In the genomic region with DNA sequence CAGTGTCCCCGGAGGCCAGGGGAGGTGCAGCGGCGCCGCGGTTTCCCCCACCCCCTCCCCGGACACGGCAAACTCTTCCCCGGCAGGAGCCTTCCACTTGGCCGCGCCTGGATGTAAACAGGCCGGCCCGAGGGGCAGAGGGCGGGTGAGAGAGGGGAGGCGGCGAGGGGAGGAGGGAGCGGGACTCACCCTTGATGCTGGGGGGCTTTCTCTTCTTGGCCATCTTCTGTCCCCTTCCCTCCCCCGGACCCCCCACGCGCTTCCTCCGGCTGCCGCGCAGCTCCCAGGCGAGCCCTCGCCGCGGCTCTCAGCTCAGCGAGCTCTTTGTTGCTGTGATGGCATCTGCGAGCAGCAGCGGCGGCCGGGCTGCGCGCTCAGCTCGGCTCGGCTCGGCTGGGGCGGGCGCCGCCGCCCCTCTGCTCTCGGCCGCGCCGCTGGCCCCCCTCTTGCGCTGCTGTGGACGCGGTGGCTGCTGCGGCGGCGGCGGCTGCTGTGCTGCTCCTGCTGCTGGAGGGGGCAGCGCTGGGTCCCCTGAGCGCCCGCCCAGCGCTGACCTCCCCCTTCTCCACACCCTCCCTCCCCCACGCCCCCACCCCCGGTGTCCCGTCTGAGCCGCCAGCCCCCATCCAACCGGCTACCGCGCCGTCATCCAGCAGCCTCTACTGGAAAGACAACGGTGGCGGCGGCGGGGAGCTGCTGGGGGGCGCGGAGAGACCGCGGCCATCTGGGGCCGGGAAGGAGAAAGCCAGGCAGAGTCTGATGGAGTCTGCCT, we compare ENCODE assay signal across 9 cellular contexts. TPM values are rescaled to one million over a fixed set of nuclear protein-coding genes. Genes with fewer than 3 reads are reported as not detected.
DNase-seq lines count a peak whose midpoint lies in the region; ATAC-seq lines count a peak whose summit lies in the region.
"Had no signal": no experiment of that assay in that cellular context is flagged by ENCODE, and none has a peak within 500 bp of the region (broad histone marks: within the 10 kb centered on the region; RNA-seq: fewer than 3 reads in every experiment).

No MANE protein-coding gene starts in this region.

- no peaks in the 10 kb centered on the region for H3K9me3 ChIP-seq in HUES6 (ENCODE audit: control insufficient read depth, insufficient read depth, low read depth, low read length)

- ATAC-seq in activated CD8-positive, alpha-beta memory T cell treated with anti-CD3 and anti-CD28 coated beads, Interleukin-2, amount 10 ng/mL, durations not matched to agents 7 days and 5 days: peak; percentile 70
- ATAC-seq in naive thymus-derived CD8-positive, alpha-beta T cell: peak; percentile 66 to 70
- ATAC-seq in GM18517 (IDR thresholded peaks at IDR 0.05; ENCODE audit: unreplicated experiment): no peak

- CTCF ChIA-PET in activated CD8-positive, alpha-beta memory T cell treated with anti-CD3 and anti-CD28 coated beads, Interleukin-2, amount 10 ng/mL, durations not matched to agents 7 days and 5 days (lab: Charles Lee): no interaction called here

- peaks cover 2% of the 10 kb centered on the region for H3K36me3 Mint-ChIP-seq in activated CD8-positive, alpha-beta memory T cell treated with anti-CD3 and anti-CD28 coated beads, Interleukin-2, amount 10 ng/mL, durations not matched to agents 7 days and 5 days
- H3K36me3 Mint-ChIP-seq in naive thymus-derived CD8-positive, alpha-beta T cell: peaks cover 0 to 6% (median 0%) of the 10 kb centered on the region in 3 donors

- H3K9ac ChIP-seq in HUES6 (ENCODE audit: low read length): no peak overlapping the region

- no peak overlapping the region for H3K27ac Mint-ChIP-seq in activated CD8-positive, alpha-beta memory T cell treated with anti-CD3 and anti-CD28 coated beads, Interleukin-2, amount 10 ng/mL, durations not matched to agents 7 days and 5 days
- no peak overlapping the region for H3K27ac Mint-ChIP-seq in naive thymus-derived CD8-positive, alpha-beta T cell
- H3K27ac Mint-ChIP-seq: dendritic cell treated with granulocyte-macrophage colony-stimulating factor and Interleukin-4, amounts not matched to agents 40 ng/mL and 50 ng/mL, for 4 days had no signal

- H3K4me1 Mint-ChIP-seq in activated CD8-positive, alpha-beta memory T cell treated with anti-CD3 and anti-CD28 coated beads, Interleukin-2, amount 10 ng/mL, durations not matched to agents 7 days and 5 days: peaks cover 14% of the 10 kb centered on the region
- peaks cover 13 to 23% (median 19%) of the 10 kb centered on the region in 4 donors for H3K4me1 Mint-ChIP-seq in naive thymus-derived CD8-positive, alpha-beta T cell

- 0 out of 2 replicates have a peak, but pooled peaks cover 2% of the 10 kb centered on the region for H3K4me1 ChIP-seq in HUES6 (ENCODE audit: control insufficient read depth, insufficient read depth, low read length)

- H3K27me3 Mint-ChIP-seq in activated CD8-positive, alpha-beta memory T cell treated with anti-CD3 and anti-CD28 coated beads, Interleukin-2, amount 10 ng/mL, durations not matched to agents 7 days and 5 days: peaks cover 82% of the 10 kb centered on the region
- peaks cover 60 to 91% (median 70%) of the 10 kb centered on the region in 5 donors for H3K27me3 Mint-ChIP-seq in naive thymus-derived CD8-positive, alpha-beta T cell

- no peaks in the 10 kb centered on the region for H3K9me3 Mint-ChIP-seq in activated CD8-positive, alpha-beta memory T cell treated with anti-CD3 and anti-CD28 coated beads, Interleukin-2, amount 10 ng/mL, durations not matched to agents 7 days and 5 days (ENCODE audit: low read depth)
- peaks cover 0 to 11% (median 0%) of the 10 kb centered on the region in 9 donors for H3K9me3 Mint-ChIP-seq in naive thymus-derived CD8-positive, alpha-beta T cell
- H3K9me3 Mint-ChIP-seq: dendritic cell treated with granulocyte-macrophage colony-stimulating factor and Interleukin-4, amounts not matched to agents 40 ng/mL and 50 ng/mL, for 4 days had no signal

- H3K27ac ChIP-seq in HUES6 (ENCODE audit: low read depth, low read length): no peak overlapping the region

- peak overlapping the region; percentile 33 for H3K4me3 Mint-ChIP-seq in activated CD8-positive, alpha-beta memory T cell treated with anti-CD3 and anti-CD28 coated beads, Interleukin-2, amount 10 ng/mL, durations not matched to agents 7 days and 5 days
- H3K4me3 Mint-ChIP-seq in naive thymus-derived CD8-positive, alpha-beta T cell: peak overlapping the region; percentile 66 to 88 (median 78)
- H3K4me3 Mint-ChIP-seq: dendritic cell treated with granulocyte-macrophage colony-stimulating factor and Interleukin-4, amounts not matched to agents 40 ng/mL and 50 ng/mL, for 4 days had no signal

- peak overlapping the region; percentile 76 for H3K4me3 ChIP-seq in HUES6 (ENCODE audit: low read depth, low read length)

- POLR2A ChIA-PET in naive thymus-derived CD8-positive, alpha-beta T cell (lab: Charles Lee): no interaction called here

- peak; percentile 3 for DNase-seq in activated gamma-delta T cell treated with Interleukin-2 at 50 U/mL for 16 hours
- DNase-seq in activated gamma-delta T cell (lab: John Stamatoyannopoulos, UW): no peak
- no peak for DNase-seq in activated CD8-positive, alpha-beta memory T cell treated with anti-CD3 and anti-CD28 coated beads, Interleukin-2, amount 10 ng/mL, durations not matched to agents 7 days and 5 days
- peak; percentile 40 for DNase-seq in fibroblast of gingiva (ENCODE audit: low read depth)
- peak in 7 of 10 donors; percentile 5 to 49 (median 23) for DNase-seq in naive thymus-derived CD8-positive, alpha-beta T cell
- no peak for DNase-seq in NCI-H2107 (lab: John Stamatoyannopoulos, UW)

- no peaks in the 10 kb centered on the region for H3K36me3 ChIP-seq in HUES6 (ENCODE audit: control insufficient read depth, insufficient read depth, low read length)

- peaks cover 82% of the 10 kb centered on the region for H3K27me3 ChIP-seq in HUES6 (ENCODE audit: control insufficient read depth, insufficient read depth, low read length)

RNA-seq across cellular contexts. Expression of a gene that starts 4.9 kb away (rescaled TPM):
- under 1 TPM; 0.23 to 0.40 TPM for total RNA-seq in activated CD8-positive, alpha-beta memory T cell treated with anti-CD3 and anti-CD28 coated beads, Interleukin-2, amount 10 ng/mL, durations not matched to agents 7 days and 5 days
- total RNA-seq in naive thymus-derived CD8-positive, alpha-beta T cell: 1 to 10 TPM; 3.7 to 4.4 TPM
- under 1 TPM in 2 of 3 donors, not detected in 1; 0.71 to 0.73 TPM for polyA plus RNA-seq in naive thymus-derived CD8-positive, alpha-beta T cell

Comparison
In these comparisons a context has a peak if more than half of its experiments do, and no peak if none do; other contexts are left out.
1. DNase-seq: peak in activated gamma-delta T cell treated with Interleukin-2 at 50 U/mL for 16 hours (single experiment), fibroblast of gingiva (single experiment) and naive thymus-derived CD8-positive, alpha-beta T cell (7 of 10); none in activated gamma-delta T cell (single experiment), activated CD8-positive, alpha-beta memory T cell treated with anti-CD3 and anti-CD28 coated beads, Interleukin-2, amount 10 ng/mL, durations not matched to agents 7 days and 5 days (single experiment) and NCI-H2107 (single experiment).